Comparison of ENCODE assay signal across 23 cellular contexts in genomic region chr20:21161926-21162325, GRCh38. TPM values are rescaled to one million over a fixed set of nuclear protein-coding genes. Genes with fewer than 3 reads are reported as not detected.
"Had no signal": no experiment of that assay in that cellular context is flagged by ENCODE, and none has a peak within 500 bp of the region (broad histone marks: within the 10 kb centered on the region; RNA-seq: fewer than 3 reads in every experiment).

No MANE protein-coding gene starts in this region.

- H3K36me3 ChIP-seq: brain microvascular endothelial cell, ovary had no signal

- H3K27ac Mint-ChIP-seq: activated naive CD8-positive, alpha-beta T cell; endodermal cell; stimulated activated naive B cell treated with anti-CD40 and anti-IgM and Interleukin-4, amounts not matched to agents 10 μg/mL and 1 μg/mL and 100 μg/mL, for 72 hours; T-helper 1 cell treated with Interleukin-12 subunit alpha and Interleukin-12 subunit beta and Interleukin-4 antibody, amounts not matched to agents 30 μg/mL and 1 μg/mL, for 36 hours had no signal

- H3K4me1 Mint-ChIP-seq: endodermal cell had no signal

- ATAC-seq: stimulated activated naive B cell treated with anti-CD40 and anti-IgM and Interleukin-4, amounts not matched to agents 10 μg/mL and 1 μg/mL and 100 μg/mL, for 72 hours had no signal

- DNase-seq: activated CD4-positive, alpha-beta T cell treated with anti-CD3 and anti-CD28 coated beads, Interleukin-2, amount 50 U/mL, for 4 hours; activated CD4-positive, CD25-positive, alpha-beta regulatory T cell treated with anti-CD3 and anti-CD28 coated beads, Interleukin-2, amount 50 U/mL, for 72 hours; activated gamma-delta T cell; activated T-cell treated with anti-CD3 and anti-CD28 coated beads, Interleukin-2, amount 50 U/mL, for 48 hours; amygdala; brain microvascular endothelial cell; dermis blood vessel endothelial cell; endodermal cell; heart left ventricle; islet precursor cell; left ventricle myocardium inferior; mesenchymal stem cell; ovary; retina; stimulated activated naive B cell treated with anti-CD40 and anti-IgM and Interleukin-4, amounts not matched to agents 10 μg/mL and 1 μg/mL and 100 μg/mL, for 72 hours had no signal

- H3K27ac ChIP-seq: brain microvascular endothelial cell, left ventricle myocardium inferior, ovary, tibial nerve, vagina had no signal

- H3K4me1 ChIP-seq: heart left ventricle, left ventricle myocardium inferior, tibial nerve had no signal

- H3K4me3 ChIP-seq: heart left ventricle, left ventricle myocardium inferior, ovary, tibial nerve, vagina had no signal

- H3K27me3 Mint-ChIP-seq: activated naive CD8-positive, alpha-beta T cell; stimulated activated naive B cell treated with anti-CD40 and anti-IgM and Interleukin-4, amounts not matched to agents 10 μg/mL and 1 μg/mL and 100 μg/mL, for 72 hours had no signal

- H3K27me3 ChIP-seq: brain microvascular endothelial cell, heart left ventricle, ovary, tibial nerve, vagina had no signal

- H3K9me3 ChIP-seq: heart left ventricle, left ventricle myocardium inferior, ovary, tibial nerve, vagina had no signal

- H3K4me3 Mint-ChIP-seq: activated naive CD8-positive, alpha-beta T cell; endodermal cell; neural crest cell; stimulated activated naive B cell treated with anti-CD40 and anti-IgM and Interleukin-4, amounts not matched to agents 10 μg/mL and 1 μg/mL and 100 μg/mL, for 72 hours; T-helper 1 cell treated with Interleukin-12 subunit alpha and Interleukin-12 subunit beta and Interleukin-4 antibody, amounts not matched to agents 30 μg/mL and 1 μg/mL, for 36 hours had no signal

RNA-seq across cellular contexts. Expression of gene LINC00237, which starts 55.8 kb away (rescaled TPM):
- total RNA-seq: dermis blood vessel endothelial cell, fibroblast of villous mesenchyme, heart left ventricle, left ventricle myocardium inferior, neural crest cell, subcutaneous adipose tissue, tibial nerve, vagina had no signal
- polyA plus RNA-seq: esophagus, heart left ventricle, ovary had no signal
